30 cellular contexts compared by ENCODE assay signal in genomic region chrX:136049608-136050007, GRCh38.
"Had no signal": no experiment of that assay in that cellular context is flagged by ENCODE, and none has a peak within 500 bp of the region (broad histone marks: within the 10 kb centered on the region; RNA-seq: fewer than 3 reads in every experiment).

No MANE protein-coding gene starts in this region.

- H2AFZ ChIP-seq: hepatocyte, neural progenitor cell had no signal

- H3K79me2 ChIP-seq: hepatocyte had no signal

- DNase-seq: heart right ventricle; islet precursor cell; left ventricle myocardium superior; lower lobe of right lung; mammary epithelial cell; mesenchymal stem cell; naive B cell; natural killer cell; nephron progenitor cell; occipital lobe; pancreas; psoas muscle; stimulated activated CD4-positive, alpha-beta T cell treated with anti-CD3 and anti-CD28 coated beads, Interleukin-12 subunit alpha, Interleukin-12 subunit beta, amount 100 ng/mL, for 4 hours; stimulated activated CD4-positive, alpha-beta T cell treated with anti-CD3 and anti-CD28 coated beads, Interleukin-15, amount 100 ng/mL, for 24 hours; stimulated activated CD4-positive, alpha-beta T cell treated with anti-CD3 and anti-CD28 coated beads, Interleukin-2, amount 100 ng/mL, for 24 hours; stimulated activated CD4-positive, alpha-beta T cell treated with anti-CD3 and anti-CD28 coated beads, Interleukin-4, amount 100 ng/mL, for 1 hour; stimulated activated naive B cell treated with anti-CD40 and anti-IgM and Interleukin-4, amounts not matched to agents 10 μg/mL and 1 μg/mL and 100 μg/mL, for 72 hours; stimulated activated naive CD8-positive, alpha-beta T cell treated with anti-CD3 and anti-CD28 coated beads, Interleukin-15, Interleukin-2, amounts not matched to agents 100 U/mL and 50 U/mL, for 24 hours; stomach; testis; thyroid gland; transverse colon; upper lobe of left lung had no signal

- H3K4me3 ChIP-seq: heart right ventricle, hepatocyte, lower lobe of right lung, neural progenitor cell, pancreas, psoas muscle, skin epidermis, stomach, testis, thyroid gland, transverse colon, upper lobe of left lung, vagina had no signal

- H3K4me2 ChIP-seq: hepatocyte, neural progenitor cell had no signal

- H3K9me3 ChIP-seq: heart right ventricle, lower lobe of right lung, neutrophil, pancreas, psoas muscle, stomach, testis, thyroid gland, transverse colon, upper lobe of left lung, vagina had no signal

- H3K4me1 Mint-ChIP-seq: mesothelial cell of epicardium; naive B cell; natural killer cell; stimulated activated naive B cell treated with anti-CD40 and anti-IgM and Interleukin-4, amounts not matched to agents 10 μg/mL and 1 μg/mL and 100 μg/mL, for 72 hours had no signal

- H3K9me3 Mint-ChIP-seq: naive B cell; natural killer cell; stimulated activated naive B cell treated with anti-CD40 and anti-IgM and Interleukin-4, amounts not matched to agents 10 μg/mL and 1 μg/mL and 100 μg/mL, for 72 hours had no signal

- H3K4me1 ChIP-seq: lower lobe of right lung, pancreas, stomach, testis, transverse colon, upper lobe of left lung had no signal

- H3K36me3 ChIP-seq: lower lobe of right lung, neural progenitor cell, pancreas, stomach, thyroid gland, transverse colon, vagina had no signal

- H3K36me3 Mint-ChIP-seq: natural killer cell, neural progenitor cell had no signal

- H3K9ac ChIP-seq: neural progenitor cell had no signal

- H3K4me3 Mint-ChIP-seq: mesothelial cell of epicardium; naive B cell; natural killer cell; nephron progenitor cell; neural progenitor cell; stimulated activated naive B cell treated with anti-CD40 and anti-IgM and Interleukin-4, amounts not matched to agents 10 μg/mL and 1 μg/mL and 100 μg/mL, for 72 hours had no signal

- H3K27me3 ChIP-seq: heart right ventricle, hepatocyte, neural progenitor cell, neutrophil, stomach, testis, thyroid gland, transverse colon, upper lobe of left lung, vagina had no signal

- ATAC-seq: heart right ventricle; left ventricle myocardium superior; lower lobe of right lung; natural killer cell; pancreas; psoas muscle; sciatic nerve; stimulated activated naive B cell treated with anti-CD40 and anti-IgM and Interleukin-4, amounts not matched to agents 10 μg/mL and 1 μg/mL and 100 μg/mL, for 72 hours; stimulated activated naive CD8-positive, alpha-beta T cell treated with anti-CD3 and anti-CD28 coated beads, Interleukin-15, Interleukin-2, amounts not matched to agents 100 U/mL and 50 U/mL, for 24 hours had no signal

- FAIRE-seq: pancreas had no signal

- H3K27ac Mint-ChIP-seq: mesothelial cell of epicardium; naive B cell; natural killer cell; nephron progenitor cell; neural progenitor cell; stimulated activated naive B cell treated with anti-CD40 and anti-IgM and Interleukin-4, amounts not matched to agents 10 μg/mL and 1 μg/mL and 100 μg/mL, for 72 hours had no signal

- H3K27ac ChIP-seq: heart right ventricle, hepatocyte, lower lobe of right lung, neural progenitor cell, neutrophil, pancreas, psoas muscle, skin epidermis, stomach, testis, transverse colon, upper lobe of left lung, vagina had no signal
